Comparison of ENCODE assay signal across 1 cellular context in genomic region chr1:211515090-211516023, GRCh38.
TF ChIP-seq lines count a peak whose summit lies in the region.

No MANE protein-coding gene starts in this region.

TF ChIP-seq in HepG2, 621 proteins besides CTCF, POLR2A, EP300 and RAD21 (continued from another document and continues in another):
- no peak for TF ChIP-seq SNAPC4 (CRISPR knock-in tag; IDR thresholded peaks at IDR 0.05)
- 0 out of 2 replicates have a peak, but pooled peaks have one; percentile 31 for TF ChIP-seq NRL (CRISPR knock-in tag; IDR thresholded peaks at IDR 0.05; ENCODE audit: borderline replicate concordance)
- TF ChIP-seq GFI1 (CRISPR knock-in tag; IDR thresholded peaks at IDR 0.05; ENCODE audit: borderline replicate concordance) = peak; percentile 39; the same call in 1 of the 2 replicates
- no peak for TF ChIP-seq ZNF781 (CRISPR knock-in tag; IDR thresholded peaks at IDR 0.05; ENCODE audit: borderline replicate concordance, not compliant biosample characterization)
- TF ChIP-seq PPARG (CRISPR knock-in tag; conservative IDR thresholded peaks at IDR 0.05) = peak; percentile 74; the same call in 1 of the 2 replicates
- no peak for TF ChIP-seq FOXO4 (CRISPR knock-in tag; conservative IDR thresholded peaks at IDR 0.05)
- peak; percentile 59 for TF ChIP-seq RBFOX2 (IDR thresholded peaks at IDR 0.05; ENCODE audit: low read depth, low read length)
- no peak for TF ChIP-seq KLF13 (CRISPR knock-in tag; IDR thresholded peaks at IDR 0.05)
- TF ChIP-seq CC2D1A (CRISPR knock-in tag; IDR thresholded peaks at IDR 0.05) = no peak
- peak; percentile 79 for TF ChIP-seq ZNF800 (CRISPR knock-in tag; IDR thresholded peaks at IDR 0.05)
- peak; percentile 61; the same call in 1 of the 2 replicates for TF ChIP-seq RXRB (CRISPR knock-in tag; IDR thresholded peaks at IDR 0.05; ENCODE audit: borderline replicate concordance)
- TF ChIP-seq POLR2G (IDR thresholded peaks at IDR 0.05; ENCODE audit: low read depth, low read length) = peak; percentile 45
- TF ChIP-seq ZNF674 (CRISPR knock-in tag; IDR thresholded peaks at IDR 0.05; ENCODE audit: low read depth) = 0 out of 2 replicates have a peak, but pooled peaks have one; percentile 52
- TF ChIP-seq PHF5A (CRISPR knock-in tag; IDR thresholded peaks at IDR 0.05; ENCODE audit: low read depth, unreplicated experiment) = no peak
- 0 out of 2 replicates have a peak, but pooled peaks have one; percentile 71 for TF ChIP-seq IRX3 (CRISPR knock-in tag; IDR thresholded peaks at IDR 0.05; ENCODE audit: borderline replicate concordance, low read depth)
- 0 out of 2 replicates have a peak, but pooled peaks have one; percentile 36 for TF ChIP-seq SRY (CRISPR knock-in tag; IDR thresholded peaks at IDR 0.05)
- no peak for TF ChIP-seq ZBTB1 (CRISPR knock-in tag; IDR thresholded peaks at IDR 0.05; ENCODE audit: borderline replicate concordance)
- peak; percentile 80; the same call in 1 of the 2 replicates for TF ChIP-seq MTA1 (CRISPR knock-in tag; IDR thresholded peaks at IDR 0.05; ENCODE audit: borderline replicate concordance)
- no peak for TF ChIP-seq ZNF350 (CRISPR knock-in tag; IDR thresholded peaks at IDR 0.05; ENCODE audit: borderline replicate concordance, low read depth)
- TF ChIP-seq ZNF317 (CRISPR knock-in tag; IDR thresholded peaks at IDR 0.05) = no peak
- TF ChIP-seq TBX2 (CRISPR knock-in tag; IDR thresholded peaks at IDR 0.05; ENCODE audit: borderline replicate concordance) = peak; percentile 84
- TF ChIP-seq MTERF4 (CRISPR knock-in tag; IDR thresholded peaks at IDR 0.05) = 0 out of 2 replicates have a peak, but pooled peaks have one; percentile 36
- TF ChIP-seq NCOA5 (CRISPR knock-in tag; IDR thresholded peaks at IDR 0.05) = no peak
- TF ChIP-seq ZFP36L2 (CRISPR knock-in tag; IDR thresholded peaks at IDR 0.05) = no peak
- TF ChIP-seq PAXIP1 (CRISPR knock-in tag; conservative IDR thresholded peaks at IDR 0.05) = peak; percentile 72
- peak; percentile 55; the same call in 1 of the 2 replicates for TF ChIP-seq ZNF749 (CRISPR knock-in tag; IDR thresholded peaks at IDR 0.05; ENCODE audit: borderline replicate concordance)
- TF ChIP-seq ZNF446 (CRISPR knock-in tag; IDR thresholded peaks at IDR 0.05) = no peak
- TF ChIP-seq CREBL2 (CRISPR knock-in tag; IDR thresholded peaks at IDR 0.05; ENCODE audit: borderline replicate concordance) = no peak; the same call in 1 of the 2 replicates
- TF ChIP-seq KMT2A (CRISPR knock-in tag; IDR thresholded peaks at IDR 0.05) = 0 out of 2 replicates have a peak, but pooled peaks have one; percentile 44
- no peak for TF ChIP-seq FLYWCH1 (CRISPR knock-in tag; IDR thresholded peaks at IDR 0.05)
- TF ChIP-seq SNAPC5 (CRISPR knock-in tag; IDR thresholded peaks at IDR 0.05; ENCODE audit: borderline replicate concordance) = 0 out of 2 replicates have a peak, but pooled peaks have one; percentile 56
- TF ChIP-seq ZNF501 (CRISPR knock-in tag; IDR thresholded peaks at IDR 0.05) = no peak
- peak; percentile 69 for TF ChIP-seq GABPB1 (CRISPR knock-in tag; IDR thresholded peaks at IDR 0.05)
- TF ChIP-seq ZSCAN5A (CRISPR knock-in tag; IDR thresholded peaks at IDR 0.05; ENCODE audit: borderline replicate concordance) = 0 out of 2 replicates have a peak, but pooled peaks have one; percentile 48
- TF ChIP-seq ZMAT5 (CRISPR knock-in tag; IDR thresholded peaks at IDR 0.05; ENCODE audit: borderline replicate concordance, low read depth) = no peak
- peak; percentile 33; the same call in 1 of the 2 replicates for TF ChIP-seq ERF (CRISPR knock-in tag; IDR thresholded peaks at IDR 0.05)
- TF ChIP-seq NR0B2 (CRISPR knock-in tag; IDR thresholded peaks at IDR 0.05) = peak; percentile 64; the same call in 1 of the 2 replicates
- TF ChIP-seq KDM5B (CRISPR knock-in tag; IDR thresholded peaks at IDR 0.05; ENCODE audit: borderline replicate concordance) = peak; percentile 28; the same call in 1 of the 2 replicates
- 0 out of 2 replicates have a peak, but pooled peaks have one; percentile 44 for TF ChIP-seq ZKSCAN8 (CRISPR knock-in tag; IDR thresholded peaks at IDR 0.05; ENCODE audit: borderline replicate concordance)
- TF ChIP-seq SP5 (CRISPR knock-in tag; IDR thresholded peaks at IDR 0.05; ENCODE audit: borderline replicate concordance, low read depth) = peak; percentile 32; the same call in 1 of the 2 replicates
- no peak for TF ChIP-seq THAP7 (CRISPR knock-in tag; IDR thresholded peaks at IDR 0.05)
- TF ChIP-seq ZNF101 (CRISPR knock-in tag; IDR thresholded peaks at IDR 0.05; ENCODE audit: borderline replicate concordance, low read depth) = 0 out of 2 replicates have a peak, but pooled peaks have one; percentile 57
- no peak for TF ChIP-seq NPAS2 (CRISPR knock-in tag; IDR thresholded peaks at IDR 0.05; ENCODE audit: borderline replicate concordance)
- peak; percentile 61 for TF ChIP-seq MYC (CRISPR knock-in tag; IDR thresholded peaks at IDR 0.05; ENCODE audit: borderline replicate concordance)
- TF ChIP-seq ZSCAN29 (CRISPR knock-in tag; conservative IDR thresholded peaks at IDR 0.05) = no peak
